Comparison of ENCODE assay signal across 8 cellular contexts in genomic region chr6:128511518-128511917, GRCh38. TPM values are rescaled to one million over a fixed set of nuclear protein-coding genes. Genes with fewer than 3 reads are reported as not detected.
DNase-seq lines count a peak whose midpoint lies in the region; ATAC-seq and TF ChIP-seq lines count a peak whose summit lies in the region.

No MANE protein-coding gene starts in this region.

- no peaks in the 10 kb centered on the region for H3K36me3 Mint-ChIP-seq in endodermal cell (ENCODE audit: low read depth)
- H3K36me3 Mint-ChIP-seq in CD8-positive, alpha-beta memory T cell, result no peaks in the 10 kb centered on the region

- POLR2A ChIA-PET in CD8-positive, alpha-beta memory T cell (lab: Charles Lee), result no interaction called here

- ATAC-seq in GM19468 (IDR thresholded peaks at IDR 0.05; ENCODE audit: extremely low read depth, unreplicated experiment) (peak; percentile 56), HG03175 (IDR thresholded peaks at IDR 0.05; ENCODE audit: unreplicated experiment) (peak; percentile 73), GM21526 (IDR thresholded peaks at IDR 0.05; ENCODE audit: low FRiP score, unreplicated experiment) (no peak)

- WGBS in endodermal cell (ENCODE audit: insufficient coverage in 1 of 2, insufficient read length in 1 of 2), 2 experiments, result 87 to 97% methylated on average over 3 to 4 of the region's 4 CpGs
- 22 to 47% (median 29%) methylated on average over 4 of the region's 4 CpGs for WGBS in stomach, 5 donors

- H3K27ac ChIP-seq in endodermal cell (ENCODE audit: low read depth, low read length) (no peak overlapping the region), stomach (peak overlapping the region; percentile 48 to 86 (median 79))
- no peak overlapping the region for H3K27ac ChIP-seq in CD8-positive, alpha-beta memory T cell (ENCODE audit: low read depth, low read length)

- peaks cover 42% of the 10 kb centered on the region for H3K4me1 Mint-ChIP-seq in endodermal cell
- no peaks in the 10 kb centered on the region for H3K4me1 Mint-ChIP-seq in CD8-positive, alpha-beta memory T cell

- no peaks in the 10 kb centered on the region for H3K27me3 ChIP-seq in endodermal cell (ENCODE audit: control insufficient read depth, insufficient read depth, low read length, poor library complexity, severe bottlenecking)
- no peaks in the 10 kb centered on the region for H3K27me3 ChIP-seq in stomach
- H3K27me3 ChIP-seq in CD8-positive, alpha-beta memory T cell (ENCODE audit: insufficient read depth, low read length, poor library complexity, severe bottlenecking), result no peaks in the 10 kb centered on the region

- no peak for TF ChIP-seq EP300 in stomach (IDR thresholded peaks at IDR 0.05)

- CTCF ChIA-PET in CD8-positive, alpha-beta memory T cell (lab: Charles Lee), result no interaction called here

- H3K4me3 ChIP-seq in endodermal cell (ENCODE audit: low read length), result no peak overlapping the region
- no peak overlapping the region for H3K4me3 ChIP-seq in stomach
- H3K4me3 ChIP-seq in CD8-positive, alpha-beta memory T cell (ENCODE audit: low read length), result no peak overlapping the region

- no peaks in the 10 kb centered on the region for H3K36me3 ChIP-seq in endodermal cell (ENCODE audit: control insufficient read depth, insufficient read depth, low read length)
- no peaks in the 10 kb centered on the region for H3K36me3 ChIP-seq in stomach
- H3K36me3 ChIP-seq in CD8-positive, alpha-beta memory T cell (ENCODE audit: insufficient read depth, low read length), result no peaks in the 10 kb centered on the region

- peak overlapping the region; percentile 44 for H3K27ac Mint-ChIP-seq in endodermal cell
- H3K27ac Mint-ChIP-seq in CD8-positive, alpha-beta memory T cell, result no peak overlapping the region

- H3K9me3 ChIP-seq in endodermal cell (ENCODE audit: control insufficient read depth, low read length) (no peaks in the 10 kb centered on the region), stomach (no peaks in the 10 kb centered on the region)
- H3K9me3 ChIP-seq in CD8-positive, alpha-beta memory T cell (ENCODE audit: low read length), result no peaks in the 10 kb centered on the region

- H3K9me3 Mint-ChIP-seq in endodermal cell, result no peaks in the 10 kb centered on the region
- H3K9me3 Mint-ChIP-seq in CD8-positive, alpha-beta memory T cell, result no peaks in the 10 kb centered on the region

- H3K9ac ChIP-seq in endodermal cell (ENCODE audit: extremely low read depth, low read length, poor library complexity, severe bottlenecking), result no peak overlapping the region

- intact Hi-C loops in stomach (cut with DNase I; ENCODE audit: low total_unique reads), result no loop called here

- H3K4me1 ChIP-seq in endodermal cell (ENCODE audit: control insufficient read depth, insufficient read depth, low read length) (peaks cover 16% of the 10 kb centered on the region), stomach (peaks cover 32 to 99% (median 72%) of the 10 kb centered on the region in 4 donors)
- H3K4me1 ChIP-seq in CD8-positive, alpha-beta memory T cell (ENCODE audit: insufficient read depth, low read length), result no peaks in the 10 kb centered on the region

- no peaks in the 10 kb centered on the region for H3K27me3 Mint-ChIP-seq in endodermal cell (ENCODE audit: insufficient read depth)
- peaks cover 12 to 52% of the 10 kb centered on the region in 2 donors for H3K27me3 Mint-ChIP-seq in CD8-positive, alpha-beta memory T cell

- H3K4me3 Mint-ChIP-seq in endodermal cell, result no peak overlapping the region
- no peak overlapping the region for H3K4me3 Mint-ChIP-seq in CD8-positive, alpha-beta memory T cell

- DNase-seq in endodermal cell (no peak), stomach (no peak), dermis blood vessel endothelial cell (no peak)
- no peak for DNase-seq in CD8-positive, alpha-beta memory T cell
- DNase-seq in NK-92 treated with Interleukin-12 subunit alpha and Interleukin-12 subunit beta, amount 100 ng/mL, for 24 hours (lab: John Stamatoyannopoulos, UW), result no peak

- TF ChIP-seq POLR2A in stomach (IDR thresholded peaks at IDR 0.05), result no peak

- TF ChIP-seq CTCF in endodermal cell (conservative IDR thresholded peaks at IDR 0.05) (no peak), stomach (IDR thresholded peaks at IDR 0.05) (no peak)

RNA-seq across cellular contexts. Expression of gene PTPRK, which starts 8.9 kb away (rescaled TPM):
- total RNA-seq in endodermal cell (10 to 100 TPM; 46.4 to 57.6 TPM), stomach (100 to 1,000 TPM in 4 of 5 donors, 10 to 100 TPM in 1; 73.2 to 644 (median 172) TPM), dermis blood vessel endothelial cell (104 and 120 TPM in 2 replicates)
- 31.9 TPM for polyA plus RNA-seq in endodermal cell (2013, experiment 1 of 2)
- polyA plus RNA-seq in endodermal cell (2013, experiment 2 of 2), result 29.8 TPM
- polyA plus RNA-seq in stomach, result 10 to 100 TPM in 2 of 3 donors, 1 to 10 TPM in 1; 7.0 to 12.1 (median 10.2) TPM
- total RNA-seq in CD8-positive, alpha-beta memory T cell, result 10 to 100 TPM; 21.3 to 23.0 TPM
- polyA plus RNA-seq in CD8-positive, alpha-beta memory T cell, result 0.74 TPM

Comparison
In these comparisons a context has a peak if more than half of its experiments do, and no peak if none do; other contexts are left out.
1. H3K27ac ChIP-seq: peak in stomach (5 of 5); none in endodermal cell (single experiment) and CD8-positive, alpha-beta memory T cell (single experiment).